11 cellular contexts compared by ENCODE assay signal in the genomic region with DNA sequence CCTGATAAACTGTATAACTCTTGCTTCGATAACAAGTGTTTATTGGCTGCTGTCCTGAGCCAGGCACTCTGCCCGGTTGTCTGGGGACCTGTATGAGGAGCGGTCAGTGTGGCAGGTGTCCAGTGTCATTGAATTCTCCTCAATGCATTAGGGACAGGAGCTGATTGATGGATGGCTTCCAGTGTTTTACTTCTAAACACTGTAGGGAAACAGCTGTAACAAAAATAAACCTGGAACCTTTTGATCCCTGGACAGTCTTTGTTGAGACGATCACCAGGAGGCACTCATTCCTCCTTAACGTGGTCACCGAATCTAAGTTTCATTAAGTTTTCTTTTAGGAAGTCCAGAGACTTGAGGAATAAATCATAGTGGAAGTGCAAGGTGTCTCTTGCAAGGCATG. TPM values are rescaled to one million over a fixed set of nuclear protein-coding genes. Genes with fewer than 3 reads are reported as not detected.
DNase-seq lines count a peak whose midpoint lies in the region; ATAC-seq and TF ChIP-seq lines count a peak whose summit lies in the region.
"Had no signal": no experiment of that assay in that cellular context is flagged by ENCODE, and none has a peak within 500 bp of the region (broad histone marks: within the 10 kb centered on the region; RNA-seq: fewer than 3 reads in every experiment).

No MANE protein-coding gene starts in this region.

- peaks cover 33% of the 10 kb centered on the region for H3K36me3 Mint-ChIP-seq in activated CD8-positive, alpha-beta T cell treated with anti-CD3 and anti-CD28 coated beads, Interleukin-2, amount 10 ng/mL, durations not matched to agents 7 days and 5 days (ENCODE audit: low read depth)

- no peaks in the 10 kb centered on the region for H3K27me3 Mint-ChIP-seq in activated CD8-positive, alpha-beta T cell treated with anti-CD3 and anti-CD28 coated beads, Interleukin-2, amount 10 ng/mL, durations not matched to agents 7 days and 5 days (ENCODE audit: low read depth)

- POLR2A ChIA-PET in activated CD8-positive, alpha-beta T cell treated with anti-CD3 and anti-CD28 coated beads, Interleukin-2, amount 10 ng/mL, durations not matched to agents 7 days and 5 days (lab: Charles Lee): interaction anchor here (0.7 to 6.7 kb wide), 10 partner anchors 9 to 51 kb away, joined by 3 to 66 read pairs (median 4); partner anchors contain the start of genes GPR18 and UBAC2

- H3K9me3 ChIP-seq in heart left ventricle (peaks cover 0 to 13% (median 0%) of the 10 kb centered on the region in 12 donors), skeletal muscle tissue (ENCODE audit: control insufficient read depth in 3 of 3, low read length in 3 of 3) (no peaks in the 10 kb centered on the region)

- CTCF ChIA-PET in activated CD8-positive, alpha-beta T cell treated with anti-CD3 and anti-CD28 coated beads, Interleukin-2, amount 10 ng/mL, durations not matched to agents 7 days and 5 days (lab: Charles Lee): interaction anchor here (0.9 to 3.6 kb wide), 17 partner anchors 9 to 218 kb away, joined by 3 to 48 read pairs (median 6); partner anchors contain the start of genes GPR18 and UBAC2

- H3K27ac Mint-ChIP-seq in activated CD8-positive, alpha-beta T cell treated with anti-CD3 and anti-CD28 coated beads, Interleukin-2, amount 10 ng/mL, durations not matched to agents 7 days and 5 days: peak overlapping the region; percentile 84

- H3K4me1 ChIP-seq in heart left ventricle: peaks cover 0 to 99% (median 42%) of the 10 kb centered on the region in 12 donors
- H3K4me1 ChIP-seq in skeletal muscle tissue (ENCODE audit: control insufficient read depth in 3 of 3, insufficient read depth in 3 of 3, low read length in 3 of 3): peaks cover 25 to 60% (median 38%) of the 10 kb centered on the region in 3 donors

- peak overlapping the region in 2 of 3 donors; percentile 52 to 61 for H3K9ac ChIP-seq in skeletal muscle tissue (ENCODE audit: low read depth in 1 of 3, low read length in 3 of 3)

- WGBS in heart left ventricle, 4 donors: 8 to 16% (median 14%) methylated on average over 6 of the region's 6 CpGs

- ATAC-seq in activated CD8-positive, alpha-beta T cell treated with anti-CD3 and anti-CD28 coated beads, Interleukin-2, amount 10 ng/mL, durations not matched to agents 7 days and 5 days: no peak
- peak; percentile 79 to 93 (median 86) for ATAC-seq in heart left ventricle
- ATAC-seq in GM19023 (IDR thresholded peaks at IDR 0.05; ENCODE audit: unreplicated experiment): no peak

- no peaks in the 10 kb centered on the region for H3K9me3 Mint-ChIP-seq in activated CD8-positive, alpha-beta T cell treated with anti-CD3 and anti-CD28 coated beads, Interleukin-2, amount 10 ng/mL, durations not matched to agents 7 days and 5 days (ENCODE audit: insufficient read depth)

- H3K36me3 ChIP-seq in heart left ventricle (peaks cover 0 to 4% (median 0%) of the 10 kb centered on the region in 9 donors), skeletal muscle tissue (ENCODE audit: control insufficient read depth in 3 of 3, insufficient read depth in 3 of 3, low read length in 3 of 3) (no peaks in the 10 kb centered on the region)

- peak overlapping the region; percentile 70 for H3K4me3 Mint-ChIP-seq in activated CD8-positive, alpha-beta T cell treated with anti-CD3 and anti-CD28 coated beads, Interleukin-2, amount 10 ng/mL, durations not matched to agents 7 days and 5 days
- H3K4me3 Mint-ChIP-seq: neural crest cell had no signal

- peak overlapping the region in 1 of 12 donors; percentile 18 for H3K4me3 ChIP-seq in heart left ventricle
- H3K4me3 ChIP-seq in skeletal muscle tissue (ENCODE audit: low read length in 3 of 3): peak overlapping the region; percentile 41 to 58 (median 49)

- H3K27ac ChIP-seq in heart left ventricle (peak overlapping the region; percentile 46 to 79 (median 64)), skeletal muscle tissue (ENCODE audit: low read depth, low read length) (peak overlapping the region; percentile 87)
- H3K27ac ChIP-seq: 22Rv1 had no signal

- DNase-seq in NCI-H2196 (lab: John Stamatoyannopoulos, UW; ENCODE audit: unreplicated experiment) (peak; percentile 4), NCI-H2196 treated with DMSO at 0.1 percent for 48 hours (lab: John Stamatoyannopoulos, UW; ENCODE audit: unreplicated experiment) (no peak), heart left ventricle (peak; percentile 71 to 88 (median 82)), DMS114 treated with DMSO at 0.1 percent for 48 hours (lab: John Stamatoyannopoulos, UW; ENCODE audit: unreplicated experiment) (no peak), NCI-H510A treated with DMSO at 0.1 percent for 48 hours (lab: John Stamatoyannopoulos, UW) (no peak)
- no peak for DNase-seq in activated CD8-positive, alpha-beta T cell treated with anti-CD3 and anti-CD28 coated beads, Interleukin-2, amount 10 ng/mL, durations not matched to agents 7 days and 5 days
- DNase-seq: NCI-H187 treated with DMSO at 0.1 percent for 48 hours had no signal

- peak in 2 of 12 donors; percentile 6 to 20 for TF ChIP-seq CTCF in heart left ventricle (IDR thresholded peaks at IDR 0.05)

- peaks cover 85% of the 10 kb centered on the region for H3K4me1 Mint-ChIP-seq in activated CD8-positive, alpha-beta T cell treated with anti-CD3 and anti-CD28 coated beads, Interleukin-2, amount 10 ng/mL, durations not matched to agents 7 days and 5 days (ENCODE audit: low read depth)

- H3K27me3 ChIP-seq in heart left ventricle: no peaks in the 10 kb centered on the region
- no peaks in the 10 kb centered on the region for H3K27me3 ChIP-seq in skeletal muscle tissue (ENCODE audit: control insufficient read depth in 3 of 3, insufficient read depth in 3 of 3, low read length in 3 of 3)

- no peak for TF ChIP-seq POLR2A in heart left ventricle (IDR thresholded peaks at IDR 0.05)

- intact Hi-C loops in heart left ventricle (cut with DNase I): no loop called here

RNA-seq across cellular contexts. Expression of gene UBAC2, which starts 17.9 kb away (rescaled TPM):
- total RNA-seq in activated CD8-positive, alpha-beta T cell treated with anti-CD3 and anti-CD28 coated beads, Interleukin-2, amount 10 ng/mL, durations not matched to agents 7 days and 5 days: 10 to 100 TPM; 67.4 to 71.2 TPM
- 10 to 100 TPM; 32.6 to 55.5 (median 48.5) TPM for total RNA-seq in heart left ventricle
- 10 to 100 TPM; 38.8 to 66.9 TPM for polyA plus RNA-seq in heart left ventricle
- 100 TPM for total RNA-seq in skeletal muscle tissue

RNA-seq across cellular contexts. Expression of gene GPR18, which starts 39.6 kb away (rescaled TPM):
- total RNA-seq in activated CD8-positive, alpha-beta T cell treated with anti-CD3 and anti-CD28 coated beads, Interleukin-2, amount 10 ng/mL, durations not matched to agents 7 days and 5 days: 10 to 100 TPM; 16.2 to 16.6 TPM
- 1 to 10 TPM in 1 of 9 donors, under 1 TPM in 1, not detected in 7; 0.34 to 1.1 TPM for total RNA-seq in heart left ventricle
- under 1 TPM in 1 of 2 donors, not detected in 1; 0.04 TPM for polyA plus RNA-seq in heart left ventricle
- total RNA-seq in skeletal muscle tissue: under 0.01 TPM
- total RNA-seq: neural crest cell had no signal

Comparison
In these comparisons a context has a peak if more than half of its experiments do, and no peak if none do; other contexts are left out.
1. DNase-seq: peak in NCI-H2196 (single experiment) and heart left ventricle (5 of 5); none in NCI-H2196 treated with DMSO at 0.1 percent for 48 hours (single experiment), activated CD8-positive, alpha-beta T cell treated with anti-CD3 and anti-CD28 coated beads, Interleukin-2, amount 10 ng/mL, durations not matched to agents 7 days and 5 days (single experiment), DMS114 treated with DMSO at 0.1 percent for 48 hours (single experiment) and NCI-H510A treated with DMSO at 0.1 percent for 48 hours (single experiment).
2. ATAC-seq: peak in heart left ventricle (4 of 4); none in activated CD8-positive, alpha-beta T cell treated with anti-CD3 and anti-CD28 coated beads, Interleukin-2, amount 10 ng/mL, durations not matched to agents 7 days and 5 days (single experiment) and GM19023 (single experiment).
3. RNA of gene GPR18, which starts 39.6 kb away (total RNA-seq): 16.2 to 16.6 TPM in activated CD8-positive, alpha-beta T cell treated with anti-CD3 and anti-CD28 coated beads, Interleukin-2, amount 10 ng/mL, durations not matched to agents 7 days and 5 days; 0.34 to 1.1 TPM in heart left ventricle and under 0.01 TPM in skeletal muscle tissue (single experiment); every median in the first group is over 4 times any median in the second.